Comparison of ENCODE assay signal across 2 cellular contexts in the genomic region with DNA sequence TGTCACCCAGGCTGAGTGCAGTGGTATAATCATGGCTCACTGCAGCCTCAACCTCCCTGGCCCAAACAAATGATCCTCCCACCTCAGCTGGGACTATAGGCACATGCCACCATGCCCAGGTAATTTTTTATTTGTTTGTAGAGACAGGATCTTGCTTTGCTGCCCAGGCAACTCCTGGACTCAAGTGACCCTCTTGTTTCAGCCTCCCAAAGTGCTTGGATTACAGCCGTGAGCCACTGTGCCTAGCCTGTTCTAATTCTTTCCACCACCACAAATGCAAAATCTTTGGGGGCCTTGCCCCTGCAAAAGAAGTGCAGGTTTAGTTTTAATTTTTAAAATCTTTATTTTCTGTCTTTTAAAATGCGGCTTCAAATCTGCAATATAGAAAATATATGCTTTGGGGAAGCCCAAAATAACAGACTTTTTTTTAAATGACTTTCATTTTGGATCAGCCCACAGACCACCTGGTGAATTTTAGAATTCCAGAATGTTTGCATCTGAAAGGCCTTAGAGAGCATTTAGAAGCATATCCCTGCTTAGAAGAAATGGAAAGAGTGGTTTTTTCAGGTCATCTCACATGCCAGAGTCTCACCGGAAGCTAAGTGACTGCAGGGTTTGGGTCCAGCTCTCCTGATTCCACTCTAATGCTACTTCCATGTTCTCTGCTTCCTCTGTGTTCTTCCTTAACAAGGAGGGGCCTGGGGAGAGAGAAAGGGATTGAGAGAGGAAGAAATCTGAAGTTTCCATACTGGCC.
TF ChIP-seq lines count a peak whose summit lies in the region.

No MANE protein-coding gene starts in this region.

TF ChIP-seq in GM23338, 12 proteins besides CTCF, POLR2A, EP300 and RAD21 (continued from another document):
- TF ChIP-seq, protein P1, sequence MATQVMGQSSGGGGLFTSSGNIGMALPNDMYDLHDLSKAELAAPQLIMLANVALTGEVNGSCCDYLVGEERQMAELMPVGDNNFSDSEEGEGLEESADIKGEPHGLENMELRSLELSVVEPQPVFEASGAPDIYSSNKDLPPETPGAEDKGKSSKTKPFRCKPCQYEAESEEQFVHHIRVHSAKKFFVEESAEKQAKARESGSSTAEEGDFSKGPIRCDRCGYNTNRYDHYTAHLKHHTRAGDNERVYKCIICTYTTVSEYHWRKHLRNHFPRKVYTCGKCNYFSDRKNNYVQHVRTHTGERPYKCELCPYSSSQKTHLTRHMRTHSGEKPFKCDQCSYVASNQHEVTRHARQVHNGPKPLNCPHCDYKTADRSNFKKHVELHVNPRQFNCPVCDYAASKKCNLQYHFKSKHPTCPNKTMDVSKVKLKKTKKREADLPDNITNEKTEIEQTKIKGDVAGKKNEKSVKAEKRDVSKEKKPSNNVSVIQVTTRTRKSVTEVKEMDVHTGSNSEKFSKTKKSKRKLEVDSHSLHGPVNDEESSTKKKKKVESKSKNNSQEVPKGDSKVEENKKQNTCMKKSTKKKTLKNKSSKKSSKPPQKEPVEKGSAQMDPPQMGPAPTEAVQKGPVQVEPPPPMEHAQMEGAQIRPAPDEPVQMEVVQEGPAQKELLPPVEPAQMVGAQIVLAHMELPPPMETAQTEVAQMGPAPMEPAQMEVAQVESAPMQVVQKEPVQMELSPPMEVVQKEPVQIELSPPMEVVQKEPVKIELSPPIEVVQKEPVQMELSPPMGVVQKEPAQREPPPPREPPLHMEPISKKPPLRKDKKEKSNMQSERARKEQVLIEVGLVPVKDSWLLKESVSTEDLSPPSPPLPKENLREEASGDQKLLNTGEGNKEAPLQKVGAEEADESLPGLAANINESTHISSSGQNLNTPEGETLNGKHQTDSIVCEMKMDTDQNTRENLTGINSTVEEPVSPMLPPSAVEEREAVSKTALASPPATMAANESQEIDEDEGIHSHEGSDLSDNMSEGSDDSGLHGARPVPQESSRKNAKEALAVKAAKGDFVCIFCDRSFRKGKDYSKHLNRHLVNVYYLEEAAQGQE (IDR thresholded peaks at IDR 0.05; ENCODE audit: unreplicated experiment) = no peak
- TF ChIP-seq JUNB (IDR thresholded peaks at IDR 0.05; ENCODE audit: unreplicated experiment) = no peak
- TF ChIP-seq, protein P2, sequence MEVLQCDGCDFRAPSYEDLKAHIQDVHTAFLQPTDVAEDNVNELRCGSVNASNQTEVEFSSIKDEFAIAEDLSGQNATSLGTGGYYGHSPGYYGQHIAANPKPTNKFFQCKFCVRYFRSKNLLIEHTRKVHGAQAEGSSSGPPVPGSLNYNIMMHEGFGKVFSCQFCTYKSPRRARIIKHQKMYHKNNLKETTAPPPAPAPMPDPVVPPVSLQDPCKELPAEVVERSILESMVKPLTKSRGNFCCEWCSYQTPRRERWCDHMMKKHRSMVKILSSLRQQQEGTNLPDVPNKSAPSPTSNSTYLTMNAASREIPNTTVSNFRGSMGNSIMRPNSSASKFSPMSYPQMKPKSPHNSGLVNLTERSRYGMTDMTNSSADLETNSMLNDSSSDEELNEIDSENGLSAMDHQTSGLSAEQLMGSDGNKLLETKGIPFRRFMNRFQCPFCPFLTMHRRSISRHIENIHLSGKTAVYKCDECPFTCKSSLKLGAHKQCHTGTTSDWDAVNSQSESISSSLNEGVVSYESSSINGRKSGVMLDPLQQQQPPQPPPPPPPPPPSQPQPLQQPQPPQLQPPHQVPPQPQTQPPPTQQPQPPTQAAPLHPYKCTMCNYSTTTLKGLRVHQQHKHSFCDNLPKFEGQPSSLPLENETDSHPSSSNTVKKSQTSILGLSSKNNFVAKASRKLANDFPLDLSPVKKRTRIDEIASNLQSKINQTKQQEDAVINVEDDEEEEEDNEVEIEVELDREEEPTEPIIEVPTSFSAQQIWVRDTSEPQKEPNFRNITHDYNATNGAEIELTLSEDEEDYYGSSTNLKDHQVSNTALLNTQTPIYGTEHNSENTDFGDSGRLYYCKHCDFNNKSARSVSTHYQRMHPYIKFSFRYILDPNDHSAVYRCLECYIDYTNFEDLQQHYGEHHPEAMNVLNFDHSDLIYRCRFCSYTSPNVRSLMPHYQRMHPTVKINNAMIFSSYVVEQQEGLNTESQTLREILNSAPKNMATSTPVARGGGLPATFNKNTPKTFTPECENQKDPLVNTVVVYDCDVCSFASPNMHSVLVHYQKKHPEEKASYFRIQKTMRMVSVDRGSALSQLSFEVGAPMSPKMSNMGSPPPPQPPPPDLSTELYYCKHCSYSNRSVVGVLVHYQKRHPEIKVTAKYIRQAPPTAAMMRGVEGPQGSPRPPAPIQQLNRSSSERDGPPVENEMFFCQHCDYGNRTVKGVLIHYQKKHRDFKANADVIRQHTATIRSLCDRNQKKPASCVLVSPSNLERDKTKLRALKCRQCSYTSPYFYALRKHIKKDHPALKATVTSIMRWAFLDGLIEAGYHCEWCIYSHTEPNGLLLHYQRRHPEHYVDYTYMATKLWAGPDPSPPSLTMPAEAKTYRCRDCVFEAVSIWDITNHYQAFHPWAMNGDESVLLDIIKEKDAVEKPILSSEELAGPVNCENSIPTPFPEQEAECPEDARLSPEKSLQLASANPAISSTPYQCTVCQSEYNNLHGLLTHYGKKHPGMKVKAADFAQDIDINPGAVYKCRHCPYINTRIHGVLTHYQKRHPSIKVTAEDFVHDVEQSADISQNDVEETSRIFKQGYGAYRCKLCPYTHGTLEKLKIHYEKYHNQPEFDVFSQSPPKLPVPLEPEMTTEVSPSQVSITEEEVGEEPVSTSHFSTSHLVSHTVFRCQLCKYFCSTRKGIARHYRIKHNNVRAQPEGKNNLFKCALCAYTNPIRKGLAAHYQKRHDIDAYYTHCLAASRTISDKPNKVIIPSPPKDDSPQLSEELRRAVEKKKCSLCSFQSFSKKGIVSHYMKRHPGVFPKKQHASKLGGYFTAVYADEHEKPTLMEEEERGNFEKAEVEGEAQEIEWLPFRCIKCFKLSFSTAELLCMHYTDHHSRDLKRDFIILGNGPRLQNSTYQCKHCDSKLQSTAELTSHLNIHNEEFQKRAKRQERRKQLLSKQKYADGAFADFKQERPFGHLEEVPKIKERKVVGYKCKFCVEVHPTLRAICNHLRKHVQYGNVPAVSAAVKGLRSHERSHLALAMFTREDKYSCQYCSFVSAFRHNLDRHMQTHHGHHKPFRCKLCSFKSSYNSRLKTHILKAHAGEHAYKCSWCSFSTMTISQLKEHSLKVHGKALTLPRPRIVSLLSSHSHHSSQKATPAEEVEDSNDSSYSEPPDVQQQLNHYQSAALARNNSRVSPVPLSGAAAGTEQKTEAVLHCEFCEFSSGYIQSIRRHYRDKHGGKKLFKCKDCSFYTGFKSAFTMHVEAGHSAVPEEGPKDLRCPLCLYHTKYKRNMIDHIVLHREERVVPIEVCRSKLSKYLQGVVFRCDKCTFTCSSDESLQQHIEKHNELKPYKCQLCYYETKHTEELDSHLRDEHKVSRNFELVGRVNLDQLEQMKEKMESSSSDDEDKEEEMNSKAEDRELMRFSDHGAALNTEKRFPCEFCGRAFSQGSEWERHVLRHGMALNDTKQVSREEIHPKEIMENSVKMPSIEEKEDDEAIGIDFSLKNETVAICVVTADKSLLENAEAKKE (CRISPR knock-in tag; IDR thresholded peaks at IDR 0.05) = peak; percentile 94
- TF ChIP-seq CREB1 (CRISPR knock-in tag; IDR thresholded peaks at IDR 0.05; ENCODE audit: low read depth) = no peak
- no peak for TF ChIP-seq STAT1 (IDR thresholded peaks at IDR 0.05; ENCODE audit: unreplicated experiment)
- TF ChIP-seq POLR2AphosphoS5 (IDR thresholded peaks at IDR 0.05; ENCODE audit: low read depth) = no peak
- no peak for TF ChIP-seq NANOG (IDR thresholded peaks at IDR 0.05; ENCODE audit: borderline replicate concordance)

TF ChIP-seq in WTC11, 78 proteins besides CTCF, POLR2A, EP300 and RAD21 (continued from another document):
- TF ChIP-seq, protein P3, sequence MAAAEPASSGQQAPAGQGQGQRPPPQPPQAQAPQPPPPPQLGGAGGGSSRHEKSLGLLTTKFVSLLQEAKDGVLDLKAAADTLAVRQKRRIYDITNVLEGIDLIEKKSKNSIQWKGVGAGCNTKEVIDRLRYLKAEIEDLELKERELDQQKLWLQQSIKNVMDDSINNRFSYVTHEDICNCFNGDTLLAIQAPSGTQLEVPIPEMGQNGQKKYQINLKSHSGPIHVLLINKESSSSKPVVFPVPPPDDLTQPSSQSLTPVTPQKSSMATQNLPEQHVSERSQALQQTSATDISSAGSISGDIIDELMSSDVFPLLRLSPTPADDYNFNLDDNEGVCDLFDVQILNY (CRISPR knock-in tag; IDR thresholded peaks at IDR 0.05) = no peak
- TF ChIP-seq, protein P4, sequence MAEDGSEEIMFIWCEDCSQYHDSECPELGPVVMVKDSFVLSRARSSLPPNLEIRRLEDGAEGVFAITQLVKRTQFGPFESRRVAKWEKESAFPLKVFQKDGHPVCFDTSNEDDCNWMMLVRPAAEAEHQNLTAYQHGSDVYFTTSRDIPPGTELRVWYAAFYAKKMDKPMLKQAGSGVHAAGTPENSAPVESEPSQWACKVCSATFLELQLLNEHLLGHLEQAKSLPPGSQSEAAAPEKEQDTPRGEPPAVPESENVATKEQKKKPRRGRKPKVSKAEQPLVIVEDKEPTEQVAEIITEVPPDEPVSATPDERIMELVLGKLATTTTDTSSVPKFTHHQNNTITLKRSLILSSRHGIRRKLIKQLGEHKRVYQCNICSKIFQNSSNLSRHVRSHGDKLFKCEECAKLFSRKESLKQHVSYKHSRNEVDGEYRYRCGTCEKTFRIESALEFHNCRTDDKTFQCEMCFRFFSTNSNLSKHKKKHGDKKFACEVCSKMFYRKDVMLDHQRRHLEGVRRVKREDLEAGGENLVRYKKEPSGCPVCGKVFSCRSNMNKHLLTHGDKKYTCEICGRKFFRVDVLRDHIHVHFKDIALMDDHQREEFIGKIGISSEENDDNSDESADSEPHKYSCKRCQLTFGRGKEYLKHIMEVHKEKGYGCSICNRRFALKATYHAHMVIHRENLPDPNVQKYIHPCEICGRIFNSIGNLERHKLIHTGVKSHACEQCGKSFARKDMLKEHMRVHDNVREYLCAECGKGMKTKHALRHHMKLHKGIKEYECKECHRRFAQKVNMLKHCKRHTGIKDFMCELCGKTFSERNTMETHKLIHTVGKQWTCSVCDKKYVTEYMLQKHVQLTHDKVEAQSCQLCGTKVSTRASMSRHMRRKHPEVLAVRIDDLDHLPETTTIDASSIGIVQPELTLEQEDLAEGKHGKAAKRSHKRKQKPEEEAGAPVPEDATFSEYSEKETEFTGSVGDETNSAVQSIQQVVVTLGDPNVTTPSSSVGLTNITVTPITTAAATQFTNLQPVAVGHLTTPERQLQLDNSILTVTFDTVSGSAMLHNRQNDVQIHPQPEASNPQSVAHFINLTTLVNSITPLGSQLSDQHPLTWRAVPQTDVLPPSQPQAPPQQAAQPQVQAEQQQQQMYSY (CRISPR knock-in tag; IDR thresholded peaks at IDR 0.05) = no peak
- TF ChIP-seq NFYB (CRISPR knock-in tag; conservative IDR thresholded peaks at IDR 0.05; ENCODE audit: low read depth) = no peak
- TF ChIP-seq CREM (CRISPR knock-in tag; IDR thresholded peaks at IDR 0.05) = no peak
- no peak for TF ChIP-seq ZBTB21 (CRISPR knock-in tag; IDR thresholded peaks at IDR 0.05; ENCODE audit: borderline replicate concordance)
- TF ChIP-seq SMAD4 (CRISPR knock-in tag; IDR thresholded peaks at IDR 0.05) = no peak
- TF ChIP-seq, protein P5, sequence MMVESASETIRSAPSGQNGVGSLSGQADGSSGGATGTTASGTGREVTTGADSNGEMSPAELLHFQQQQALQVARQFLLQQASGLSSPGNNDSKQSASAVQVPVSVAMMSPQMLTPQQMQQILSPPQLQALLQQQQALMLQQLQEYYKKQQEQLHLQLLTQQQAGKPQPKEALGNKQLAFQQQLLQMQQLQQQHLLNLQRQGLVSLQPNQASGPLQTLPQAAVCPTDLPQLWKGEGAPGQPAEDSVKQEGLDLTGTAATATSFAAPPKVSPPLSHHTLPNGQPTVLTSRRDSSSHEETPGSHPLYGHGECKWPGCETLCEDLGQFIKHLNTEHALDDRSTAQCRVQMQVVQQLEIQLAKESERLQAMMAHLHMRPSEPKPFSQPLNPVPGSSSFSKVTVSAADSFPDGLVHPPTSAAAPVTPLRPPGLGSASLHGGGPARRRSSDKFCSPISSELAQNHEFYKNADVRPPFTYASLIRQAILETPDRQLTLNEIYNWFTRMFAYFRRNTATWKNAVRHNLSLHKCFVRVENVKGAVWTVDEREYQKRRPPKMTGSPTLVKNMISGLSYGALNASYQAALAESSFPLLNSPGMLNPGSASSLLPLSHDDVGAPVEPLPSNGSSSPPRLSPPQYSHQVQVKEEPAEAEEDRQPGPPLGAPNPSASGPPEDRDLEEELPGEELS (CRISPR knock-in tag; IDR thresholded peaks at IDR 0.05) = no peak
- TF ChIP-seq, protein P6, sequence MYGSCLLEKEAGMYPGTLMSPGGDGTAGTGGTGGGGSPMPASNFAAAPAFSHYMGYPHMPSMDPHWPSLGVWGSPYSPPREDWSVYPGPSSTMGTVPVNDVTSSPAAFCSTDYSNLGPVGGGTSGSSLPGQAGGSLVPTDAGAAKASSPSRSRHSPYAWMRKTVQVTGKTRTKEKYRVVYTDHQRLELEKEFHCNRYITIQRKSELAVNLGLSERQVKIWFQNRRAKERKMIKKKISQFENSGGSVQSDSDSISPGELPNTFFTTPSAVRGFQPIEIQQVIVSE (CRISPR knock-in tag; IDR thresholded peaks at IDR 0.05; ENCODE audit: borderline replicate concordance) = no peak
- no peak for TF ChIP-seq ZNF219 (CRISPR knock-in tag; IDR thresholded peaks at IDR 0.05; ENCODE audit: borderline replicate concordance)
- peak; percentile 97 for TF ChIP-seq ZNF121 (CRISPR knock-in tag; IDR thresholded peaks at IDR 0.05)
- TF ChIP-seq SP1 (CRISPR knock-in tag; conservative IDR thresholded peaks at IDR 0.05) = 0 out of 2 replicates have a peak, but pooled peaks have one; percentile 30
- TF ChIP-seq GTF2I (CRISPR knock-in tag; conservative IDR thresholded peaks at IDR 0.05) = no peak
- no peak for TF ChIP-seq ZNF671 (CRISPR knock-in tag; IDR thresholded peaks at IDR 0.05)
- TF ChIP-seq, protein P7, sequence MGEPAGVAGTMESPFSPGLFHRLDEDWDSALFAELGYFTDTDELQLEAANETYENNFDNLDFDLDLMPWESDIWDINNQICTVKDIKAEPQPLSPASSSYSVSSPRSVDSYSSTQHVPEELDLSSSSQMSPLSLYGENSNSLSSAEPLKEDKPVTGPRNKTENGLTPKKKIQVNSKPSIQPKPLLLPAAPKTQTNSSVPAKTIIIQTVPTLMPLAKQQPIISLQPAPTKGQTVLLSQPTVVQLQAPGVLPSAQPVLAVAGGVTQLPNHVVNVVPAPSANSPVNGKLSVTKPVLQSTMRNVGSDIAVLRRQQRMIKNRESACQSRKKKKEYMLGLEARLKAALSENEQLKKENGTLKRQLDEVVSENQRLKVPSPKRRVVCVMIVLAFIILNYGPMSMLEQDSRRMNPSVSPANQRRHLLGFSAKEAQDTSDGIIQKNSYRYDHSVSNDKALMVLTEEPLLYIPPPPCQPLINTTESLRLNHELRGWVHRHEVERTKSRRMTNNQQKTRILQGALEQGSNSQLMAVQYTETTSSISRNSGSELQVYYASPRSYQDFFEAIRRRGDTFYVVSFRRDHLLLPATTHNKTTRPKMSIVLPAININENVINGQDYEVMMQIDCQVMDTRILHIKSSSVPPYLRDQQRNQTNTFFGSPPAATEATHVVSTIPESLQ (CRISPR knock-in tag; IDR thresholded peaks at IDR 0.05) = no peak
- TF ChIP-seq CBFB (CRISPR knock-in tag; IDR thresholded peaks at IDR 0.05; ENCODE audit: low read depth) = no peak
